15 cellular contexts compared by ENCODE assay signal in the genomic region with DNA sequence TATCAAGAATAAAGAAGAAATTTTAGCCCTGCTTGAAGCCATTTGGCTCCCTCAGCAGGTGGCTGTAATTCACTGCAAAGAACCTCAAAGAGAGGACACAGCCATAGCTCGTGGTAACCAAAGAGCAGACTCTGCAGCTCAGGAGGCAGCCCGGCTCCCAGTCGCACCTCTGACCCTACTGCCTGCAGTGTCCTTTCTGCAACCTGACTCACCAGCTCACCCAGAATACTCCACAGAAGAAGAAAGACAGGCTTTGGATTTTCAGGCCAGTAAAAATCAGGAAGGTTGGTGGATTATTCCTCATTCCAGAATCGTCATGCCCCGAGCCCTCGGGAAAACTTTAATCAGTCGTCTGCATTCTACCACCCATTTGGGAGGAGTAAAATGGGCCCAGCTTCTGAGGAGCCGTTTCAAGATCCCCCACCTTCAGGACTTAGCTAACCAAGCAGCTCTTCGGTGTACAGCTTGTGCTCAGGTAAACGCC. TPM values are rescaled to one million over a fixed set of nuclear protein-coding genes. Genes with fewer than 3 reads are reported as not detected.
DNase-seq lines count a peak whose midpoint lies in the region; ATAC-seq and TF ChIP-seq lines count a peak whose summit lies in the region.
"Had no signal": no experiment of that assay in that cellular context is flagged by ENCODE, and none has a peak within 500 bp of the region (broad histone marks: within the 10 kb centered on the region; RNA-seq: fewer than 3 reads in every experiment).

No MANE protein-coding gene starts in this region.

- TF ChIP-seq EP300 in neural cell (conservative IDR thresholded peaks at IDR 0.05; ENCODE audit: poor library complexity, severe bottlenecking) = no peak

- H2AFZ ChIP-seq in neural cell (ENCODE audit: low read depth, low read length) = no peak overlapping the region

- H3K27me3 ChIP-seq in neural cell (ENCODE audit: insufficient read depth, low read depth, low read length) = no peaks in the 10 kb centered on the region
- H3K27me3 ChIP-seq: colonic mucosa had no signal

- H3K4me2 ChIP-seq in neural cell (ENCODE audit: low read length) = no peak overlapping the region

- H3K9me2 ChIP-seq in neural cell (ENCODE audit: insufficient read depth, low read length) = no peaks in the 10 kb centered on the region

- TF ChIP-seq RAD21 in neural cell (conservative IDR thresholded peaks at IDR 0.05) = peak; percentile 30

- H3K4me3 ChIP-seq in cardiac fibroblast (replicated peaks in 1 of 2; ENCODE audit: low read depth in 2 of 2, low read length in 2 of 2) (no peak overlapping the region), neural cell (ENCODE audit: low read length) (no peak overlapping the region)
- H3K4me3 ChIP-seq: colonic mucosa had no signal

- DNase-seq in DMS 273 (lab: John Stamatoyannopoulos, UW; ENCODE audit: unreplicated experiment) = peak; percentile 27
- no peak for DNase-seq in DMS 273 treated with DMSO at 0.1 percent for 48 hours (lab: John Stamatoyannopoulos, UW)
- peak; percentile 25 for DNase-seq in M059J (ENCODE audit: low read depth)
- peak in 1 of 2 donors; percentile 4 for DNase-seq in cardiac fibroblast (ENCODE audit: low read depth in 2 of 2)
- no peak for DNase-seq in SHP77 (lab: John Stamatoyannopoulos, UW)
- DNase-seq in amniotic stem cell (lab: John Stamatoyannopoulos, UW) = no peak
- DNase-seq: colonic mucosa, mesenchymal stem cell, NCI-H1436, NCI-H82, WERI-Rb-1 had no signal

- no peaks in the 10 kb centered on the region for H3K9me3 ChIP-seq in neural cell (ENCODE audit: low read length)
- H3K9me3 ChIP-seq: colonic mucosa had no signal

- no peaks in the 10 kb centered on the region for H4K20me1 ChIP-seq in neural cell (ENCODE audit: insufficient read depth)

- H3K36me3 ChIP-seq in neural cell (ENCODE audit: insufficient read depth, low read length) = no peaks in the 10 kb centered on the region
- H3K36me3 ChIP-seq: colonic mucosa, WERI-Rb-1 had no signal

- no peaks in the 10 kb centered on the region for H3F3A ChIP-seq in neural cell (ENCODE audit: insufficient read depth, low read length, poor library complexity, severe bottlenecking)

- H3K79me2 ChIP-seq in neural cell (replicated peaks; ENCODE audit: insufficient read depth, low read length) = no peaks in the 10 kb centered on the region

- no peak for ATAC-seq in activated CD4-positive, CD25-positive, alpha-beta regulatory T cell treated with anti-CD3 and anti-CD28 coated beads, Interleukin-2, amount 50 U/mL, for 24 hours
- ATAC-seq: CD8-positive, alpha-beta T cell had no signal

- TF ChIP-seq CTCF in cardiac fibroblast (IDR thresholded peaks at IDR 0.05; ENCODE audit: low read depth, low read length) = peak; percentile 3
- no peak for TF ChIP-seq CTCF in neural cell (IDR thresholded peaks at IDR 0.05; ENCODE audit: poor library complexity, severe bottlenecking)

- H3K9ac ChIP-seq in neural cell (ENCODE audit: low read length) = no peak overlapping the region

- no peak overlapping the region for H3K27ac ChIP-seq in neural cell (ENCODE audit: low read length)
- H3K27ac ChIP-seq: 22Rv1, colonic mucosa, WERI-Rb-1 had no signal

TF ChIP-seq in neural cell, 6 proteins besides CTCF, POLR2A, EP300 and RAD21:
- TF ChIP-seq POLR2AphosphoS5 (IDR thresholded peaks at IDR 0.05) (no peak), EZH2 (IDR thresholded peaks at IDR 0.05; ENCODE audit: borderline replicate concordance, insufficient read depth, low read length, poor library complexity, severe bottlenecking) (no peak), MXI1 (conservative IDR thresholded peaks at IDR 0.05; ENCODE audit: poor library complexity, severe bottlenecking) (no peak), TAF1 (IDR thresholded peaks at IDR 0.05; ENCODE audit: low read depth) (no peak), SMC3 (conservative IDR thresholded peaks at IDR 0.05; ENCODE audit: poor library complexity) (no peak)
- TF ChIP-seq, protein P1, sequence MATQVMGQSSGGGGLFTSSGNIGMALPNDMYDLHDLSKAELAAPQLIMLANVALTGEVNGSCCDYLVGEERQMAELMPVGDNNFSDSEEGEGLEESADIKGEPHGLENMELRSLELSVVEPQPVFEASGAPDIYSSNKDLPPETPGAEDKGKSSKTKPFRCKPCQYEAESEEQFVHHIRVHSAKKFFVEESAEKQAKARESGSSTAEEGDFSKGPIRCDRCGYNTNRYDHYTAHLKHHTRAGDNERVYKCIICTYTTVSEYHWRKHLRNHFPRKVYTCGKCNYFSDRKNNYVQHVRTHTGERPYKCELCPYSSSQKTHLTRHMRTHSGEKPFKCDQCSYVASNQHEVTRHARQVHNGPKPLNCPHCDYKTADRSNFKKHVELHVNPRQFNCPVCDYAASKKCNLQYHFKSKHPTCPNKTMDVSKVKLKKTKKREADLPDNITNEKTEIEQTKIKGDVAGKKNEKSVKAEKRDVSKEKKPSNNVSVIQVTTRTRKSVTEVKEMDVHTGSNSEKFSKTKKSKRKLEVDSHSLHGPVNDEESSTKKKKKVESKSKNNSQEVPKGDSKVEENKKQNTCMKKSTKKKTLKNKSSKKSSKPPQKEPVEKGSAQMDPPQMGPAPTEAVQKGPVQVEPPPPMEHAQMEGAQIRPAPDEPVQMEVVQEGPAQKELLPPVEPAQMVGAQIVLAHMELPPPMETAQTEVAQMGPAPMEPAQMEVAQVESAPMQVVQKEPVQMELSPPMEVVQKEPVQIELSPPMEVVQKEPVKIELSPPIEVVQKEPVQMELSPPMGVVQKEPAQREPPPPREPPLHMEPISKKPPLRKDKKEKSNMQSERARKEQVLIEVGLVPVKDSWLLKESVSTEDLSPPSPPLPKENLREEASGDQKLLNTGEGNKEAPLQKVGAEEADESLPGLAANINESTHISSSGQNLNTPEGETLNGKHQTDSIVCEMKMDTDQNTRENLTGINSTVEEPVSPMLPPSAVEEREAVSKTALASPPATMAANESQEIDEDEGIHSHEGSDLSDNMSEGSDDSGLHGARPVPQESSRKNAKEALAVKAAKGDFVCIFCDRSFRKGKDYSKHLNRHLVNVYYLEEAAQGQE (IDR thresholded peaks at IDR 0.05; ENCODE audit: borderline replicate concordance) = no peak
TF ChIP-seq in neural cell: peak in this region for 0.

RNA-seq across cellular contexts. Expression of a gene that starts 38.6 kb away (rescaled TPM):
- 15.6 and 24.8 TPM in 2 replicates for total RNA-seq in M059J (2014; rRNA removed; shearing (Covaris generic))
- 22.0 and 23.5 TPM in 2 replicates for polyA plus RNA-seq in neural cell
- polyA minus RNA-seq in neural cell = 80.1 and 86.7 TPM in 2 replicates

RNA-seq across cellular contexts. Expression of a gene that starts 48.2 kb away (rescaled TPM):
- 1,314 and 1,490 TPM in 2 replicates for total RNA-seq in M059J (2014; rRNA removed; shearing (Covaris generic))
- polyA plus RNA-seq in neural cell = 2,626 and 2,767 TPM in 2 replicates
- 700 and 763 TPM in 2 replicates for polyA minus RNA-seq in neural cell

Comparison
In these comparisons a context has a peak if more than half of its experiments do, and no peak if none do; other contexts are left out.
1. DNase-seq: peak in DMS 273 (single experiment) and M059J (single experiment); none in DMS 273 treated with DMSO at 0.1 percent for 48 hours (single experiment), SHP77 (0 of 2) and amniotic stem cell (single experiment).